Comparison of ENCODE assay signal across 13 cellular contexts in the genomic region with DNA sequence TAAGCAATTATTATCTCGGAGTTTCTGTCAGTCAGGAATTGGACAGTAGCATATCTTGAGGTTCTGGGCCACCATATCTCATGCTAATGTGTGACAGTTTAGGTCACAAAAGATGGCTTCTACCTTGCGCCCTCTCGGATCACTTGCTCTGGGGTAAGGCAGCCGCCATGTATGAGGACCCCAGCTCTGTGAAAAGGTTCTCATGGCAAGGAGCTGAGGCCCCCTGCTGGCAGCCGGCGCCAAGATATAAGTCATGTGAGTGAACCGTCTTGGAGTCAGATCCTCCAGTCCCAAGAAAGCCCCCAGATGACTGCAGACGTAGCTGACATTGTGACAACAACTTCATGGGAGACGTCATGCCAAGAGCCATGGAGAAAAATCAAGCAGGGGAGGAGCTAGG.
DNase-seq lines count a peak whose midpoint lies in the region; ATAC-seq, FAIRE-seq and TF ChIP-seq lines count a peak whose summit lies in the region.
"Had no signal": no experiment of that assay in that cellular context is flagged by ENCODE, and none has a peak within 500 bp of the region (broad histone marks: within the 10 kb centered on the region; RNA-seq: fewer than 3 reads in every experiment).

No MANE protein-coding gene starts in this region.

- H3K14ac ChIP-seq in IMR-90 (replicated peaks; ENCODE audit: low read depth, low read length): no peak overlapping the region

- H3K18ac ChIP-seq in IMR-90 (ENCODE audit: low read depth, low read length): no peak overlapping the region

- H4K91ac ChIP-seq in IMR-90 (ENCODE audit: insufficient read depth, low read depth, low read length): no peak overlapping the region

- H3K36me3 ChIP-seq in IMR-90 (ENCODE audit: control insufficient read depth, insufficient read depth, low read length) (no peaks in the 10 kb centered on the region), GM12878 (ENCODE audit: control insufficient read depth in 2 of 2, insufficient read depth in 2 of 2, low read length in 1 of 2) (no peaks in the 10 kb centered on the region; a peak in 1 of 4 replicates), neural progenitor cell (no peaks in the 10 kb centered on the region), spleen (no peaks in the 10 kb centered on the region)
- H3K36me3 ChIP-seq in naive thymus-derived CD4-positive, alpha-beta T cell (ENCODE audit: control insufficient read depth in 2 of 3, insufficient read depth in 3 of 3, low read length in 3 of 3): no peaks in the 10 kb centered on the region
- H3K36me3 ChIP-seq: gastroesophageal sphincter, lower lobe of right lung, upper lobe of right lung had no signal

- TF ChIP-seq CTCF in IMR-90 (conservative IDR thresholded peaks at IDR 0.05; ENCODE audit: low read depth, low read length) (no peak), GM12878 (IDR thresholded peaks at IDR 0.05 in 2 of 3, conservative IDR thresholded peaks at IDR 0.05 in 1 of 3; ENCODE audit: control insufficient read depth in 2 of 3, extremely low read depth in 1 of 3, insufficient read depth in 1 of 3, low read depth in 3 of 3, low read length in 3 of 3) (peak; percentile 19 to 54 (median 42); a peak in 5 of 6 replicates), neural progenitor cell (IDR thresholded peaks at IDR 0.05) (peak; percentile 34), spleen (IDR thresholded peaks at IDR 0.05 in 8 of 11, conservative IDR thresholded peaks at IDR 0.05 in 3 of 11) (no peak)

- in situ Hi-C loops in IMR-90 (cut with MboI; ENCODE audit: low sequenced_read_pairs): no loop called here
- in situ Hi-C loops in GM12878 (cut with MboI): no loop called here

- H2AFZ ChIP-seq in IMR-90 (replicated peaks; ENCODE audit: low read length, poor library complexity) (no peak overlapping the region), GM12878 (ENCODE audit: control insufficient read depth, low read depth, low read length) (no peak overlapping the region), neural progenitor cell (replicated peaks) (no peak overlapping the region)

- no peak for TF ChIP-seq POLR2A in IMR-90 (IDR thresholded peaks at IDR 0.05; ENCODE audit: low read depth, low read length)
- TF ChIP-seq POLR2A in GM12878 (IDR thresholded peaks at IDR 0.05; ENCODE audit: low read depth, low read length): no peak
- no peak for TF ChIP-seq POLR2A in spleen (IDR thresholded peaks at IDR 0.05)

- dilution Hi-C loops in IMR-90 (cut with HindIII; ENCODE audit: low sequenced_read_pairs, unreplicated experiment): no loop called here

- H4K8ac ChIP-seq in IMR-90 (ENCODE audit: low read depth in 2 of 2, low read length in 2 of 2): no peak overlapping the region

- H3K36me3 Mint-ChIP-seq in neural progenitor cell: no peaks in the 10 kb centered on the region
- H3K36me3 Mint-ChIP-seq in naive thymus-derived CD4-positive, alpha-beta T cell: peaks cover 0 to 7% (median 0%) of the 10 kb centered on the region in 5 donors

- H3F3A ChIP-seq in neural progenitor cell (ENCODE audit: low read depth): no peaks in the 10 kb centered on the region

- BruUV-seq in IMR-90 (replicated peaks; lab: Mats Ljungman, UMichigan): no TSS peak
- no TSS peak for BruUV-seq in GM12878 (replicated peaks; lab: Mats Ljungman, UMichigan)

- no peak overlapping the region for H3K4me2 ChIP-seq in IMR-90 (ENCODE audit: low read depth, low read length)
- H3K4me2 ChIP-seq in GM12878 (ENCODE audit: control insufficient read depth, insufficient read depth): no peak overlapping the region
- H3K4me2 ChIP-seq in neural progenitor cell: no peak overlapping the region

- H3K9ac ChIP-seq in IMR-90 (ENCODE audit: low read depth, low read length) (no peak overlapping the region), GM12878 (ENCODE audit: control insufficient read depth, insufficient read depth, low read length) (no peak overlapping the region), neural progenitor cell (no peak overlapping the region)

- TF ChIP-seq RAD21 in IMR-90 (IDR thresholded peaks at IDR 0.05; ENCODE audit: low read length) (0 out of 2 replicates have a peak, but pooled peaks have one; percentile 27), GM12878 (IDR thresholded peaks at IDR 0.05; ENCODE audit: insufficient read depth, low read depth, low read length) (peak; percentile 44; the same call in 1 of the 2 replicates)

- H2BK20ac ChIP-seq in IMR-90 (ENCODE audit: low read depth, low read length): no peak overlapping the region

- WGBS in IMR-90 (ENCODE audit: extremely low coverage in 2 of 2, insufficient read length in 1 of 2), 2 experiments: 81% methylated on average over 5 of the region's 9 CpGs; no CpG with 5 or more reads in 1 of the 2 experiments
- WGBS in GM12878 (ENCODE audit: insufficient coverage, insufficient replicate concordance, low lambda C conversion rate, missing lambda C conversion rate): 54% methylated on average over 9 of the region's 9 CpGs
- 81 to 89% (median 85%) methylated on average over 9 of the region's 9 CpGs for WGBS in spleen, 5 donors

- no peak overlapping the region for H2AK5ac ChIP-seq in IMR-90 (ENCODE audit: low read depth, low read length)

- H3K79me2 ChIP-seq in GM12878 (ENCODE audit: control insufficient read depth, insufficient read depth, low read length): no peaks in the 10 kb centered on the region
- H3K79me2 ChIP-seq in neural progenitor cell (ENCODE audit: low read depth): no peaks in the 10 kb centered on the region

- CTCF ChIA-PET in IMR-90 (lab: Yijun Ruan, JAX): no interaction called here
- CTCF ChIA-PET in GM12878 (lab: Yijun Ruan, JAX): interaction anchor here (0.7 to 3.4 kb wide), 16 partner anchors 9 to 204 kb away, joined by 3 to 24 read pairs (median 4); no protein-coding TSS in a partner anchor
- CTCF ChIA-PET in naive thymus-derived CD4-positive, alpha-beta T cell (lab: Charles Lee): no interaction called here

- H3K4me1 ChIP-seq in IMR-90 (ENCODE audit: control insufficient read depth, insufficient read depth, low read length) (no peaks in the 10 kb centered on the region), GM12878 (ENCODE audit: control insufficient read depth, insufficient read depth, low read length) (no peaks in the 10 kb centered on the region), neural progenitor cell (no peaks in the 10 kb centered on the region), spleen (no peaks in the 10 kb centered on the region)
- no peaks in the 10 kb centered on the region for H3K4me1 ChIP-seq in naive thymus-derived CD4-positive, alpha-beta T cell (ENCODE audit: control insufficient read depth in 2 of 2, insufficient read depth in 2 of 2, low read length in 2 of 2)
- H3K4me1 ChIP-seq: lower lobe of right lung, upper lobe of right lung had no signal

- FAIRE-seq in GM12878 (lab: Jason Lieb, UNC): no peak

- POLR2A ChIA-PET in IMR-90 (lab: Charles Lee; ENCODE audit: unreplicated experiment): no interaction called here
- POLR2A ChIA-PET in GM12878 (lab: Charles Lee): no interaction called here
- POLR2A ChIA-PET in naive thymus-derived CD4-positive, alpha-beta T cell (lab: Charles Lee): no interaction called here

- no peaks in the 10 kb centered on the region for H3K27me3 Mint-ChIP-seq in neural progenitor cell (ENCODE audit: insufficient read depth, low read depth)
- H3K27me3 Mint-ChIP-seq in naive thymus-derived CD4-positive, alpha-beta T cell: peaks cover 0 to 18% (median 0%) of the 10 kb centered on the region in 5 donors
- H3K27me3 Mint-ChIP-seq: activated B cell treated with CpG ODN at 0.5 μM for 24 hours had no signal

- H3K27ac ChIP-seq in IMR-90 (ENCODE audit: insufficient read depth, low read length): no peak overlapping the region
- no peak overlapping the region for H3K27ac ChIP-seq in GM12878 (ENCODE audit: control insufficient read depth, insufficient read depth)
- H3K27ac ChIP-seq in neural progenitor cell: no peak overlapping the region
- no peak overlapping the region for H3K27ac ChIP-seq in naive thymus-derived CD4-positive, alpha-beta T cell (ENCODE audit: low read depth, low read length)
- no peak overlapping the region for H3K27ac ChIP-seq in spleen
- H3K27ac ChIP-seq: gastroesophageal sphincter, lower lobe of right lung, upper lobe of right lung had no signal

- no peak overlapping the region for H3K4me3 ChIP-seq in IMR-90 (ENCODE audit: insufficient read depth, low read depth, low read length)
- H3K4me3 ChIP-seq in GM12878: no peak overlapping the region
- no peak overlapping the region for H3K4me3 ChIP-seq in neural progenitor cell
- no peak overlapping the region for H3K4me3 ChIP-seq in naive thymus-derived CD4-positive, alpha-beta T cell (ENCODE audit: low read length)
- H3K4me3 ChIP-seq in spleen: no peak overlapping the region
- H3K4me3 ChIP-seq: gastroesophageal sphincter, lower lobe of right lung, upper lobe of right lung had no signal

- DNase-seq in NCI-H526 (lab: John Stamatoyannopoulos, UW) (peak; percentile 10 to 56), NCI-H526 treated with DMSO at 0.1 percent for 48 hours (lab: John Stamatoyannopoulos, UW) (no peak), IMR-90 (no peak), GM12878 (ENCODE audit: low read depth, low spot score) (no peak), neural progenitor cell (ENCODE audit: low spot score) (peak; percentile 29), NCI-H524 treated with DMSO at 0.1 percent for 48 hours (lab: John Stamatoyannopoulos, UW) (no peak), spleen (no peak)
- DNase-seq in naive thymus-derived CD4-positive, alpha-beta T cell: no peak
- DNase-seq: activated B cell treated with CpG ODN at 0.5 μM for 24 hours, lower lobe of right lung, upper lobe of right lung had no signal

- SMC1A ChIA-PET in GM12878 (lab: Charles Lee; ENCODE audit: uncharacterized antibody, unreplicated experiment): interaction anchor here (1.0 to 1.5 kb wide), 4 partner anchors 11 to 203 kb away, joined by 3 to 5 read pairs (median 3); no protein-coding TSS in a partner anchor

- no peak overlapping the region for H3K23ac ChIP-seq in IMR-90 (ENCODE audit: low read depth, low read length)

- peaks cover 2% of the 10 kb centered on the region for H3K9me3 Mint-ChIP-seq in neural progenitor cell
- peaks cover 0 to 22% (median 2%) of the 10 kb centered on the region in 11 donors for H3K9me3 Mint-ChIP-seq in naive thymus-derived CD4-positive, alpha-beta T cell
- H3K9me3 Mint-ChIP-seq: activated B cell treated with CpG ODN at 0.5 μM for 24 hours had no signal

- ATAC-seq in IMR-90 (ENCODE audit: low read depth): no peak
- ATAC-seq in GM12878: peak; percentile 67
- ATAC-seq in naive thymus-derived CD4-positive, alpha-beta T cell: no peak
- ATAC-seq: gastroesophageal sphincter, lower lobe of right lung, Panc1, upper lobe of right lung had no signal

- H3K9me3 ChIP-seq in IMR-90 (ENCODE audit: control insufficient read depth, insufficient read depth, low read length) (peaks cover 13% of the 10 kb centered on the region), GM12878 (replicated peaks; ENCODE audit: control insufficient read depth, insufficient read depth, low read length) (no peaks in the 10 kb centered on the region), neural progenitor cell (ENCODE audit: low read depth) (no peaks in the 10 kb centered on the region), spleen (no peaks in the 10 kb centered on the region)
- no peaks in the 10 kb centered on the region for H3K9me3 ChIP-seq in naive thymus-derived CD4-positive, alpha-beta T cell (ENCODE audit: control insufficient read depth in 2 of 3, low read length in 3 of 3)
- H3K9me3 ChIP-seq: gastroesophageal sphincter, lower lobe of right lung, upper lobe of right lung had no signal

- no peaks in the 10 kb centered on the region for H3K79me1 ChIP-seq in IMR-90 (ENCODE audit: low read depth in 1 of 2, low read length in 2 of 2)

- no peak overlapping the region for H2BK120ac ChIP-seq in IMR-90 (ENCODE audit: low read depth, low read length)

- H3K4ac ChIP-seq in IMR-90 (ENCODE audit: low read depth, low read length): no peak overlapping the region

- no peak overlapping the region for H2BK15ac ChIP-seq in IMR-90 (ENCODE audit: low read depth, low read length)

- no peak overlapping the region for H3K4me3 Mint-ChIP-seq in neural progenitor cell
- H3K4me3 Mint-ChIP-seq in naive thymus-derived CD4-positive, alpha-beta T cell: no peak overlapping the region
- H3K4me3 Mint-ChIP-seq: activated B cell treated with CpG ODN at 0.5 μM for 24 hours had no signal

- intact Hi-C loops in IMR-90 (cut with micrococcal nuclease) (no loop called here), GM12878 (cut with micrococcal nuclease; ENCODE audit: unreplicated experiment) (loop anchor here (2.0 kb wide), 1 partner anchor 194 kb away; no protein-coding TSS in a partner anchor), spleen (cut with DNase I; ENCODE audit: low total_unique reads) (no loop called here)
- intact Hi-C loops in naive thymus-derived CD4-positive, alpha-beta T cell (cut with micrococcal nuclease): no loop called here

- no peak overlapping the region for H4K5ac ChIP-seq in IMR-90 (ENCODE audit: low read depth, low read length)

- no peak overlapping the region for H2AK9ac ChIP-seq in IMR-90 (replicated peaks; ENCODE audit: low read depth, low read length, poor library complexity)

- RAD21 ChIA-PET in GM12878 (lab: Charles Lee; ENCODE audit: unreplicated experiment): interaction anchor here (1.0 to 1.1 kb wide), 2 partner anchors 66 to 194 kb away, joined by 4 read pairs; no protein-coding TSS in a partner anchor

- H4K20me1 ChIP-seq in IMR-90 (ENCODE audit: insufficient read depth, low read length) (no peaks in the 10 kb centered on the region), GM12878 (ENCODE audit: control insufficient read depth, insufficient read depth) (no peaks in the 10 kb centered on the region), neural progenitor cell (ENCODE audit: low read depth) (no peaks in the 10 kb centered on the region)

- H3K9me1 ChIP-seq in IMR-90 (ENCODE audit: insufficient read depth, low read length): no peaks in the 10 kb centered on the region

- TF ChIP-seq EP300 in GM12878 (IDR thresholded peaks at IDR 0.05; ENCODE audit: borderline replicate concordance in 1 of 2, control insufficient read depth in 1 of 2, low read depth in 2 of 2, low read length in 2 of 2): no peak

- no peaks in the 10 kb centered on the region for H3K27me3 ChIP-seq in IMR-90 (ENCODE audit: control insufficient read depth, insufficient read depth, low read length)
- no peaks in the 10 kb centered on the region for H3K27me3 ChIP-seq in GM12878 (replicated peaks in 1 of 2; ENCODE audit: control insufficient read depth in 2 of 2, insufficient read depth in 2 of 2, low read length in 1 of 2)
- H3K27me3 ChIP-seq in neural progenitor cell: no peaks in the 10 kb centered on the region
- no peaks in the 10 kb centered on the region for H3K27me3 ChIP-seq in naive thymus-derived CD4-positive, alpha-beta T cell (ENCODE audit: control insufficient read depth in 2 of 2, insufficient read depth in 2 of 2, low read length in 2 of 2)
- H3K27me3 ChIP-seq in spleen (replicated peaks in 1 of 7): no peaks in the 10 kb centered on the region
- H3K27me3 ChIP-seq: gastroesophageal sphincter, upper lobe of right lung had no signal

- no peak overlapping the region for H2BK5ac ChIP-seq in IMR-90 (ENCODE audit: low read depth, low read length, poor library complexity, severe bottlenecking)

- no peak overlapping the region for H3K56ac ChIP-seq in IMR-90 (ENCODE audit: extremely low read depth, insufficient read depth, low read length)

- no peaks in the 10 kb centered on the region for H3K4me1 Mint-ChIP-seq in neural progenitor cell
- H3K4me1 Mint-ChIP-seq in naive thymus-derived CD4-positive, alpha-beta T cell: no peaks in the 10 kb centered on the region
- H3K4me1 Mint-ChIP-seq: activated B cell treated with CpG ODN at 0.5 μM for 24 hours had no signal

- H3K27ac Mint-ChIP-seq in neural progenitor cell: no peak overlapping the region
- no peak overlapping the region for H3K27ac Mint-ChIP-seq in naive thymus-derived CD4-positive, alpha-beta T cell
- H3K27ac Mint-ChIP-seq: activated B cell treated with CpG ODN at 0.5 μM for 24 hours had no signal

Comparison
In these comparisons a context has a peak if more than half of its experiments do, and no peak if none do; other contexts are left out.
1. DNase-seq: peak in NCI-H526 (2 of 2) and neural progenitor cell (single experiment); none in NCI-H526 treated with DMSO at 0.1 percent for 48 hours (single experiment), IMR-90 (single experiment), GM12878 (single experiment), naive thymus-derived CD4-positive, alpha-beta T cell (0 of 9), NCI-H524 treated with DMSO at 0.1 percent for 48 hours (single experiment) and spleen (single experiment).
2. CTCF ChIP-seq: peak in GM12878 (3 of 3) and neural progenitor cell (single experiment); none in IMR-90 (single experiment) and spleen (0 of 11).